8 cellular contexts compared by ENCODE assay signal in genomic region chr7:93245525-93246432, GRCh38. TPM values are rescaled to one million over a fixed set of nuclear protein-coding genes. Genes with fewer than 3 reads are reported as not detected.
DNase-seq lines count a peak whose midpoint lies in the region; ATAC-seq and TF ChIP-seq lines count a peak whose summit lies in the region.

No MANE protein-coding gene starts in this region.

- peak overlapping the region; percentile 52 for H3K4me3 Mint-ChIP-seq in activated CD8-positive, alpha-beta memory T cell treated with anti-CD3 and anti-CD28 coated beads, Interleukin-2, amount 10 ng/mL, durations not matched to agents 7 days and 5 days
- no peak overlapping the region for H3K4me3 Mint-ChIP-seq in MCF 10A (ENCODE audit: unreplicated experiment)

- peaks cover 6% of the 10 kb centered on the region for H3K4me1 Mint-ChIP-seq in activated CD8-positive, alpha-beta memory T cell treated with anti-CD3 and anti-CD28 coated beads, Interleukin-2, amount 10 ng/mL, durations not matched to agents 7 days and 5 days
- H3K4me1 Mint-ChIP-seq in MCF 10A (ENCODE audit: insufficient read depth, unreplicated experiment) = no peaks in the 10 kb centered on the region

- TF ChIP-seq CTCF in MCF 10A (IDR thresholded peaks at IDR 0.05; ENCODE audit: unreplicated experiment) (peak; percentile 40), lower lobe of right lung (IDR thresholded peaks at IDR 0.05) (peak; percentile 61)

- CTCF ChIA-PET in activated CD8-positive, alpha-beta memory T cell treated with anti-CD3 and anti-CD28 coated beads, Interleukin-2, amount 10 ng/mL, durations not matched to agents 7 days and 5 days (lab: Charles Lee) = interaction anchor here (1.0 to 3.9 kb wide), 7 partner anchors 11 to 305 kb away, joined by 3 to 13 read pairs (median 4); partner anchors contain the start of genes HEPACAM2 and VPS50
- CTCF ChIA-PET in MCF 10A (lab: Yijun Ruan, JAX) = interaction anchor here (0.6 to 4.5 kb wide), 18 partner anchors 9 to 885 kb away, joined by 3 to 32 read pairs (median 4); partner anchors contain the start of gene VPS50

- no peak overlapping the region for H3K4me3 ChIP-seq in lower lobe of right lung

- peaks cover 9% of the 10 kb centered on the region for H3K36me3 ChIP-seq in lower lobe of right lung

- H3K4me1 ChIP-seq in lower lobe of right lung = no peaks in the 10 kb centered on the region

- intact Hi-C loops in MCF 10A (cut with micrococcal nuclease) (loop anchor here (1.0 to 2.0 kb wide), 3 partner anchors 129 to 306 kb away; no protein-coding TSS in a partner anchor), lower lobe of right lung (cut with DNase I) (no loop called here)

- H3K27me3 ChIP-seq in lower lobe of right lung (ENCODE audit: low read depth) = no peaks in the 10 kb centered on the region

- no peaks in the 10 kb centered on the region for H3K36me3 Mint-ChIP-seq in activated CD8-positive, alpha-beta memory T cell treated with anti-CD3 and anti-CD28 coated beads, Interleukin-2, amount 10 ng/mL, durations not matched to agents 7 days and 5 days
- H3K36me3 Mint-ChIP-seq in MCF 10A (ENCODE audit: insufficient read depth, unreplicated experiment) = no peaks in the 10 kb centered on the region

- no TSS peak for BruUV-seq in MCF 10A (replicated peaks; lab: Mats Ljungman, UMichigan)

- no peaks in the 10 kb centered on the region for H3K27me3 Mint-ChIP-seq in activated CD8-positive, alpha-beta memory T cell treated with anti-CD3 and anti-CD28 coated beads, Interleukin-2, amount 10 ng/mL, durations not matched to agents 7 days and 5 days
- no peaks in the 10 kb centered on the region for H3K27me3 Mint-ChIP-seq in MCF 10A (ENCODE audit: insufficient read depth, unreplicated experiment)

- ATAC-seq in activated CD8-positive, alpha-beta memory T cell treated with anti-CD3 and anti-CD28 coated beads, Interleukin-2, amount 10 ng/mL, durations not matched to agents 7 days and 5 days = no peak
- no peak for ATAC-seq in lower lobe of right lung

- POLR2A ChIA-PET in MCF 10A (lab: Yijun Ruan, JAX) = interaction anchor here (0.7 to 1.3 kb wide), 2 partner anchors 14 to 121 kb away, joined by 3 to 4 read pairs; partner anchors contain the start of gene VPS50

- H3K27ac ChIP-seq in lower lobe of right lung = no peak overlapping the region

- H3K9me3 Mint-ChIP-seq in activated CD8-positive, alpha-beta memory T cell treated with anti-CD3 and anti-CD28 coated beads, Interleukin-2, amount 10 ng/mL, durations not matched to agents 7 days and 5 days (ENCODE audit: low read depth) = no peaks in the 10 kb centered on the region
- H3K9me3 Mint-ChIP-seq in MCF 10A (ENCODE audit: unreplicated experiment) = no peaks in the 10 kb centered on the region

- H3K27ac Mint-ChIP-seq in activated CD8-positive, alpha-beta memory T cell treated with anti-CD3 and anti-CD28 coated beads, Interleukin-2, amount 10 ng/mL, durations not matched to agents 7 days and 5 days = peak overlapping the region; percentile 36
- no peak overlapping the region for H3K27ac Mint-ChIP-seq in MCF 10A (ENCODE audit: low read depth, unreplicated experiment)

- H3K9me3 ChIP-seq in lower lobe of right lung = no peaks in the 10 kb centered on the region

- DNase-seq in activated CD8-positive, alpha-beta memory T cell treated with anti-CD3 and anti-CD28 coated beads, Interleukin-2, amount 10 ng/mL, durations not matched to agents 7 days and 5 days = no peak
- DNase-seq in activated CD8-positive, alpha-beta memory T cell treated with anti-CD3 and anti-CD28 coated beads for 24 hours = no peak
- DNase-seq in NCI-H2171 (lab: John Stamatoyannopoulos, UW) = peak; percentile 10
- DNase-seq in MCF 10A (ENCODE audit: unreplicated experiment) = peak; percentile 34
- DNase-seq in lower lobe of right lung = no peak
- no peak for DNase-seq in T1000 (lab: John Stamatoyannopoulos, UW)
- no peak for DNase-seq in activated CD4-positive, alpha-beta T cell treated with anti-CD3 and anti-CD28 coated beads, Interleukin-2, amount 50 U/mL, for 48 hours
- no peak for DNase-seq in activated gamma-delta T cell treated with Interleukin-2 at 50 U/mL for 16 hours

RNA-seq across cellular contexts. Expression of gene VPS50, which starts 13.6 kb away (rescaled TPM):
- 10 to 100 TPM; 17.8 to 20.8 TPM for total RNA-seq in activated CD8-positive, alpha-beta memory T cell treated with anti-CD3 and anti-CD28 coated beads, Interleukin-2, amount 10 ng/mL, durations not matched to agents 7 days and 5 days
- total RNA-seq in MCF 10A (2022) = 15.2 and 22.4 TPM in 2 replicates
- total RNA-seq in lower lobe of right lung = 34.6 TPM

RNA-seq across cellular contexts. Expression of gene HEPACAM2, which starts 19.5 kb away (rescaled TPM):
- not detected for total RNA-seq in activated CD8-positive, alpha-beta memory T cell treated with anti-CD3 and anti-CD28 coated beads, Interleukin-2, amount 10 ng/mL, durations not matched to agents 7 days and 5 days
- total RNA-seq in MCF 10A (2022) (not detected in 2 replicates), lower lobe of right lung (0.18 TPM)

Comparison
In these comparisons a context has a peak if more than half of its experiments do, and no peak if none do; other contexts are left out.
1. DNase-seq: peak in NCI-H2171 (single experiment) and MCF 10A (single experiment); none in activated CD8-positive, alpha-beta memory T cell treated with anti-CD3 and anti-CD28 coated beads, Interleukin-2, amount 10 ng/mL, durations not matched to agents 7 days and 5 days (single experiment), activated CD8-positive, alpha-beta memory T cell treated with anti-CD3 and anti-CD28 coated beads for 24 hours (single experiment), lower lobe of right lung (single experiment), T1000 (single experiment), activated CD4-positive, alpha-beta T cell treated with anti-CD3 and anti-CD28 coated beads, Interleukin-2, amount 50 U/mL, for 48 hours (0 of 2) and activated gamma-delta T cell treated with Interleukin-2 at 50 U/mL for 16 hours (single experiment).